In the genomic region with DNA sequence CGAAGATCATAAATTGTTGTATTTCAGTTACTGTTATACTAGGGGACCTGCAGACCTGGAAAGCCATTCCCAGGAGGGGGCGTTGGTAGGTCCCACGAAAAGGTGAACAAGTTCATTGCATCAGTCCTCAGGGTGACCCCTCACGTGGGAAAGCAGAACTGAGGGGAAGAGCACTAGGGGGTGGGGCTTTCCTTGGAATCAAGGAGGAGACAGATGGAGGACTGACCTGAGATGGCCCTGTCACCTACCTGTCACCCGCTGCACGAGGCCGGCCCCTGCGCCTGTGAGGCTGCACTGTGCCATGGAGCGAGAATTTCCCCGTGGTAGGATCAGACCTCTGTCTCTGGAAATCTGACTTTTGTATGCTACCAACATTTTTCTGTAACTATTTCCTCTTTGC, we compare ENCODE assay signal across 2 cellular contexts.
TF ChIP-seq lines count a peak whose summit lies in the region.

No MANE protein-coding gene starts in this region.

TF ChIP-seq in HepG2, 621 proteins besides CTCF, POLR2A, EP300 and RAD21:
- no peak for TF ChIP-seq RFX1 (IDR thresholded peaks at IDR 0.05)
- TF ChIP-seq KIAA2018 (CRISPR knock-in tag; IDR thresholded peaks at IDR 0.05; ENCODE audit: borderline replicate concordance), result no peak
- TF ChIP-seq ZNF687 (CRISPR knock-in tag; IDR thresholded peaks at IDR 0.05), result 0 out of 2 replicates have a peak, but pooled peaks have one; percentile 14
- no peak for TF ChIP-seq ARNT (IDR thresholded peaks at IDR 0.05)
- TF ChIP-seq SMARCC2 (IDR thresholded peaks at IDR 0.05), result no peak
- TF ChIP-seq FOXJ3 (CRISPR knock-in tag; IDR thresholded peaks at IDR 0.05; ENCODE audit: borderline replicate concordance), result no peak
- TF ChIP-seq ATF4 (CRISPR knock-in tag; IDR thresholded peaks at IDR 0.05), result peak in 1 of 2 experiments; percentile 73; a peak in 2 of 4 replicates
TF ChIP-seq in HepG2: peak in this region for 2.

TF ChIP-seq in WTC11, 78 proteins besides CTCF, POLR2A, EP300 and RAD21:
- peak; percentile 65 for TF ChIP-seq GABPB1 (CRISPR knock-in tag; IDR thresholded peaks at IDR 0.05)
- TF ChIP-seq ZNF121 (CRISPR knock-in tag; IDR thresholded peaks at IDR 0.05), result no peak
- no peak for TF ChIP-seq NR1H2 (CRISPR knock-in tag; IDR thresholded peaks at IDR 0.05)
- no peak for TF ChIP-seq CREM (CRISPR knock-in tag; IDR thresholded peaks at IDR 0.05)
